In genomic region chr21:34129039-34129891, GRCh38 we compare ENCODE assay signal across 8 cellular contexts. TPM values are rescaled to one million over a fixed set of nuclear protein-coding genes. Genes with fewer than 3 reads are reported as not detected.
DNase-seq lines count a peak whose midpoint lies in the region; ATAC-seq, FAIRE-seq and TF ChIP-seq lines count a peak whose summit lies in the region.

No MANE protein-coding gene starts in this region.

- H3K9me3 ChIP-seq in naive thymus-derived CD4-positive, alpha-beta T cell (ENCODE audit: control insufficient read depth in 2 of 3, low read length in 3 of 3) = no peaks in the 10 kb centered on the region

- H3K4me3 ChIP-seq in epithelial cell of esophagus (ENCODE audit: low read length) = no peak overlapping the region
- H3K4me3 ChIP-seq in naive thymus-derived CD4-positive, alpha-beta T cell (ENCODE audit: low read length) = peak overlapping the region; percentile 22

- H3K27me3 Mint-ChIP-seq in naive thymus-derived CD4-positive, alpha-beta T cell = no peaks in the 10 kb centered on the region

- FAIRE-seq in D721Med (lab: Jason Lieb, UNC) = no peak

- DNase-seq in D721Med (ENCODE audit: insufficient read length, low spot score) (no peak), NCI-H2227 (lab: John Stamatoyannopoulos, UW; ENCODE audit: unreplicated experiment) (peak; percentile 80), activated T-cell treated with anti-CD3 and anti-CD28 coated beads for 24 hours (ENCODE audit: low read depth) (peak; percentile 58), epithelial cell of esophagus (ENCODE audit: low read depth) (peak; percentile 64)
- peak; percentile 9 to 86 (median 78) for DNase-seq in naive thymus-derived CD4-positive, alpha-beta T cell
- peak; percentile 38 to 55 for DNase-seq in stimulated activated CD8-positive, alpha-beta memory T cell treated with anti-CD3 and anti-CD28 coated beads, Interleukin-7, amount 100 ng/mL, for 4 hours (ENCODE audit: low read depth in 2 of 2)

- peak overlapping the region; percentile 64 for H3K27ac ChIP-seq in naive thymus-derived CD4-positive, alpha-beta T cell (ENCODE audit: low read depth, low read length)

- POLR2A ChIA-PET in naive thymus-derived CD4-positive, alpha-beta T cell (lab: Charles Lee) = interaction anchor here (0.5 to 2.1 kb wide), 5 partner anchors 9 to 179 kb away, joined by 3 to 7 read pairs (median 4); no protein-coding TSS in a partner anchor

- peaks cover 0 to 16% (median 0%) of the 10 kb centered on the region in 11 donors for H3K9me3 Mint-ChIP-seq in naive thymus-derived CD4-positive, alpha-beta T cell

- H3K4me3 Mint-ChIP-seq in naive thymus-derived CD4-positive, alpha-beta T cell = peak overlapping the region; percentile 64 to 82 (median 76)

- peaks cover 6 to 68% (median 28%) of the 10 kb centered on the region in 5 donors for H3K36me3 Mint-ChIP-seq in naive thymus-derived CD4-positive, alpha-beta T cell

- H3K27ac Mint-ChIP-seq in naive thymus-derived CD4-positive, alpha-beta T cell = peak overlapping the region; percentile 72 to 97 (median 90)

- H3K27me3 ChIP-seq in naive thymus-derived CD4-positive, alpha-beta T cell (ENCODE audit: control insufficient read depth in 2 of 2, insufficient read depth in 2 of 2, low read length in 2 of 2) = no peaks in the 10 kb centered on the region

- CTCF ChIA-PET in naive thymus-derived CD4-positive, alpha-beta T cell (lab: Charles Lee) = interaction anchor here (0.5 to 4.1 kb wide), 8 partner anchors 51 to 218 kb away, joined by 3 to 33 read pairs (median 4); no protein-coding TSS in a partner anchor

- peak; percentile 92 for ATAC-seq in naive thymus-derived CD4-positive, alpha-beta T cell
- ATAC-seq in HG02973 (IDR thresholded peaks at IDR 0.05; ENCODE audit: unreplicated experiment) = no peak
- no peak for ATAC-seq in GM21576 (IDR thresholded peaks at IDR 0.05; ENCODE audit: unreplicated experiment)

- H3K4me1 Mint-ChIP-seq in naive thymus-derived CD4-positive, alpha-beta T cell = peaks cover 69 to 99% (median 95%) of the 10 kb centered on the region in 7 donors

- peaks cover 0 to 8% (median 0%) of the 10 kb centered on the region in 3 experiments for H3K36me3 ChIP-seq in naive thymus-derived CD4-positive, alpha-beta T cell (ENCODE audit: control insufficient read depth in 2 of 3, insufficient read depth in 3 of 3, low read length in 3 of 3)

- intact Hi-C loops in naive thymus-derived CD4-positive, alpha-beta T cell (cut with micrococcal nuclease) = loop anchor here (1.0 to 5.0 kb wide), 11 partner anchors 25 to 219 kb away; no protein-coding TSS in a partner anchor

- peak; percentile 34 for TF ChIP-seq CTCF in D721Med (IDR thresholded peaks at IDR 0.05; ENCODE audit: insufficient read depth, missing control alignments)
- TF ChIP-seq CTCF in epithelial cell of esophagus (IDR thresholded peaks at IDR 0.05; ENCODE audit: insufficient read depth, low read depth, low read length, missing control alignments) = peak; percentile 43

- peaks cover 4 to 67% of the 10 kb centered on the region in 2 donors for H3K4me1 ChIP-seq in naive thymus-derived CD4-positive, alpha-beta T cell (ENCODE audit: control insufficient read depth in 2 of 2, insufficient read depth in 2 of 2, low read length in 2 of 2)

RNA-seq across cellular contexts. Expression of gene MRPS6, which starts 55.9 kb away (rescaled TPM):
- total RNA-seq in naive thymus-derived CD4-positive, alpha-beta T cell = 10 to 100 TPM; 25.5 to 92.7 (median 87.9) TPM
- 100 to 1,000 TPM; 183 to 193 TPM for polyA plus RNA-seq in naive thymus-derived CD4-positive, alpha-beta T cell

RNA-seq across cellular contexts. Expression of gene SLC5A3, which starts 55.9 kb away (rescaled TPM):
- total RNA-seq in naive thymus-derived CD4-positive, alpha-beta T cell = 10 to 100 TPM in 3 of 5 experiments, 1 to 10 TPM in 2; 8.8 to 45.5 (median 34.0) TPM
- polyA plus RNA-seq in naive thymus-derived CD4-positive, alpha-beta T cell = 1 to 10 TPM; 1.8 to 2.1 TPM
